36 cellular contexts compared by ENCODE assay signal in genomic region chr20:62527781-62528180, GRCh38. TPM values are rescaled to one million over a fixed set of nuclear protein-coding genes. Genes with fewer than 3 reads are reported as not detected.
"Had no signal": no experiment of that assay in that cellular context is flagged by ENCODE, and none has a peak within 500 bp of the region (broad histone marks: within the 10 kb centered on the region; RNA-seq: fewer than 3 reads in every experiment).

No MANE protein-coding gene starts in this region.

- H3K9me3 ChIP-seq: MG63 had no signal

- H3K9ac ChIP-seq: KMS-11 had no signal

- H3K36me3 ChIP-seq: MG63 had no signal

- H3K4me3 ChIP-seq: MG63 had no signal

- H3K27me3 ChIP-seq: MG63 had no signal

- H3K27ac ChIP-seq: KMS-11 had no signal

- H3K4me2 ChIP-seq: KMS-11 had no signal

- DNase-seq: Karpas-422, Kasumi-1, MG63, MM.1S, MV-4-11, NCI-H1048, NCI-H1092, NCI-H1092 treated with DMSO at 0.1 percent for 48 hours, NCI-H1105, NCI-H1105 treated with DMSO at 0.1 percent for 48 hours, NCI-H1417 treated with DMSO at 0.1 percent for 48 hours, NCI-H1436, NCI-H1436 treated with DMSO at 0.1 percent for 48 hours, NCI-H146, NCI-H1694, NCI-H1694 treated with DMSO at 0.1 percent for 48 hours, NCI-H187, NCI-H187 treated with DMSO at 0.1 percent for 48 hours, NCI-H1930, NCI-H2029, NCI-H2029 treated with DMSO at 0.1 percent for 48 hours, NCI-H2081, NCI-H2081 treated with DMSO at 0.1 percent for 48 hours, NCI-H2107, NCI-H2171, NCI-H2171 treated with DMSO at 0.1 percent for 48 hours, NCI-H2227 treated with DMSO at 0.1 percent for 48 hours, NCI-H226, NCI-H345, NCI-H446, NCI-H446 treated with DMSO at 0.1 percent for 48 hours, NCI-H510A had no signal

RNA-seq across cellular contexts. Expression of gene GATA5, which starts 52.0 kb away (rescaled TPM):
- total RNA-seq: LHCN-M2, M059J, MCF 10A had no signal
